11 cellular contexts compared by ENCODE assay signal in genomic region chr11:26028294-26028954, GRCh38.
DNase-seq lines count a peak whose midpoint lies in the region; ATAC-seq and TF ChIP-seq lines count a peak whose summit lies in the region.
"Had no signal": no experiment of that assay in that cellular context is flagged by ENCODE, and none has a peak within 500 bp of the region (broad histone marks: within the 10 kb centered on the region; RNA-seq: fewer than 3 reads in every experiment).

No MANE protein-coding gene starts in this region.

- H3K27me3 Mint-ChIP-seq in endodermal cell (ENCODE audit: insufficient read depth): no peaks in the 10 kb centered on the region
- H3K27me3 Mint-ChIP-seq: dendritic cell treated with granulocyte-macrophage colony-stimulating factor and Interleukin-4, amounts not matched to agents 40 ng/mL and 50 ng/mL, for 4 days; naive B cell had no signal

- H3K27ac ChIP-seq in AG04450 (ENCODE audit: low read depth, low read length) (no peak overlapping the region), endodermal cell (ENCODE audit: low read depth, low read length) (no peak overlapping the region)

- no peaks in the 10 kb centered on the region for H3K27me3 ChIP-seq in AG04450 (ENCODE audit: control insufficient read depth, insufficient read depth, low read length)
- no peaks in the 10 kb centered on the region for H3K27me3 ChIP-seq in endodermal cell (ENCODE audit: control insufficient read depth, insufficient read depth, low read length, poor library complexity, severe bottlenecking)
- H3K27me3 ChIP-seq: MG63 had no signal

- H3K4me1 Mint-ChIP-seq in endodermal cell: no peaks in the 10 kb centered on the region

- H3K4me3 Mint-ChIP-seq in endodermal cell: no peak overlapping the region
- H3K4me3 Mint-ChIP-seq: dendritic cell treated with granulocyte-macrophage colony-stimulating factor and Interleukin-4, amounts not matched to agents 40 ng/mL and 50 ng/mL, for 4 days; naive B cell had no signal

- H3K4me3 ChIP-seq in AG04450 (ENCODE audit: low read depth, low read length) (no peak overlapping the region), endodermal cell (ENCODE audit: low read length) (no peak overlapping the region)
- H3K4me3 ChIP-seq: MG63 had no signal

- H3K9me3 ChIP-seq in AG04450 (ENCODE audit: control insufficient read depth, insufficient read depth, low read length) (no peaks in the 10 kb centered on the region), endodermal cell (ENCODE audit: control insufficient read depth, low read length) (no peaks in the 10 kb centered on the region)
- H3K9me3 ChIP-seq: MG63 had no signal

- H3K27ac Mint-ChIP-seq in endodermal cell: no peak overlapping the region
- H3K27ac Mint-ChIP-seq: dendritic cell treated with granulocyte-macrophage colony-stimulating factor and Interleukin-4, amounts not matched to agents 40 ng/mL and 50 ng/mL, for 4 days had no signal

- 77 to 79% methylated on average over 3 of the region's 3 CpGs for WGBS in endodermal cell (ENCODE audit: insufficient coverage in 1 of 2, insufficient read length in 1 of 2), 2 experiments

- no peak overlapping the region for H3K9ac ChIP-seq in endodermal cell (ENCODE audit: extremely low read depth, low read length, poor library complexity, severe bottlenecking)

- no peaks in the 10 kb centered on the region for H3K9me3 Mint-ChIP-seq in endodermal cell
- H3K9me3 Mint-ChIP-seq: dendritic cell treated with granulocyte-macrophage colony-stimulating factor and Interleukin-4, amounts not matched to agents 40 ng/mL and 50 ng/mL, for 4 days had no signal

- no peaks in the 10 kb centered on the region for H3K36me3 Mint-ChIP-seq in endodermal cell (ENCODE audit: low read depth)
- H3K36me3 Mint-ChIP-seq: naive B cell had no signal

- ATAC-seq in GM19324 (IDR thresholded peaks at IDR 0.05; ENCODE audit: low FRiP score, unreplicated experiment) (peak; percentile 27), GM19023 (IDR thresholded peaks at IDR 0.05; ENCODE audit: unreplicated experiment) (no peak)

- DNase-seq in AG04450 (ENCODE audit: low read depth, low spot score) (peak; percentile 13), HS-5 (ENCODE audit: low read depth) (peak; percentile 63), endodermal cell (peak; percentile 39), cerebellar cortex (ENCODE audit: low spot score) (no peak), KG1 (lab: John Stamatoyannopoulos, UW) (no peak), SKM-1 (lab: John Stamatoyannopoulos, UW; ENCODE audit: unreplicated experiment) (no peak)
- DNase-seq: MG63, naive B cell had no signal

- no peaks in the 10 kb centered on the region for H3K36me3 ChIP-seq in endodermal cell (ENCODE audit: control insufficient read depth, insufficient read depth, low read length)
- H3K36me3 ChIP-seq: MG63 had no signal

- TF ChIP-seq CTCF in AG04450 (IDR thresholded peaks at IDR 0.05; ENCODE audit: low read depth, low read length) (no peak), endodermal cell (conservative IDR thresholded peaks at IDR 0.05) (no peak)

- H3K4me1 ChIP-seq in endodermal cell (ENCODE audit: control insufficient read depth, insufficient read depth, low read length): no peaks in the 10 kb centered on the region

- POLR2A ChIA-PET in AG04450 (lab: Yijun Ruan, JAX): no interaction called here

- CTCF ChIA-PET in AG04450 (lab: Charles Lee): interaction anchor here (0.7 to 1.0 kb wide), 2 partner anchors 46 to 130 kb away, joined by 3 to 11 read pairs; no protein-coding TSS in a partner anchor

Comparison
In these comparisons a context has a peak if more than half of its experiments do, and no peak if none do; other contexts are left out.
1. DNase-seq: peak in AG04450 (single experiment), HS-5 (single experiment) and endodermal cell (single experiment); none in cerebellar cortex (single experiment), KG1 (single experiment) and SKM-1 (single experiment).